In the genomic region with DNA sequence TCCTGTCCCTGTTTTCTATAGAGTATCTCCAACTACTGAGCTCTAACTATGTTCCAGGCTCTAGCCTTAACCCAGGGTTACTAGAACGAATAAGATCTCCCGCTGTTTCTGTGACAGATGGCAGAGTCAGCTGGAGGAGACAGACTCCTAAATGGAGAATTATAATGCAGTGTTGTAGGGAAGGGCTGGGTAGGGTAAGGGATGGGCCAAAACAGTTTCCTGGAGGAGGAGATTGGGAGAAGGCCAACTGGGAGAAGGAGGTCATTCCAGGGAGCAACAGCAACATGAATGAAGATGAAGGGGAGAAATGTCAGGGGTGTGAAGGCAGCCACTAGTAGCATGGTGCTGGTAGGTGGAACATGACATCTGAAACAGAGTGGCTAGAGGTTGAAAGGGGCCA, we compare ENCODE assay signal across 19 cellular contexts.
A peak's percentile ranks its signal among the peaks of the same experiment; 100 is the strongest.
DNase-seq lines count a peak whose midpoint lies in the region; ATAC-seq, FAIRE-seq and TF ChIP-seq lines count a peak whose summit lies in the region.
"Had no signal": no experiment of that assay in that cellular context is flagged by ENCODE, and none has a peak within 500 bp of the region (broad histone marks: within the 10 kb centered on the region; RNA-seq: fewer than 3 reads in every experiment).

No MANE protein-coding gene starts in this region.

- TF ChIP-seq POLR2A in esophagus muscularis mucosa (IDR thresholded peaks at IDR 0.05; ENCODE audit: low read depth) = no peak

- H3K36me3 ChIP-seq in bronchial epithelial cell (ENCODE audit: control insufficient read depth, insufficient read depth, low read length) (no peaks in the 10 kb centered on the region), endodermal cell (ENCODE audit: control insufficient read depth, insufficient read depth, low read length) (no peaks in the 10 kb centered on the region), esophagus muscularis mucosa (no peaks in the 10 kb centered on the region)
- H3K36me3 ChIP-seq: BLaER1 treated with 17β-estradiol and CSF1 and Interleukin-3, amounts not matched to agents 10 nM and 100 nM had no signal

- peaks cover 23% of the 10 kb centered on the region for H3K4me1 Mint-ChIP-seq in endodermal cell
- H3K4me1 Mint-ChIP-seq: CD8-positive, alpha-beta memory T cell had no signal

- no peak for TF ChIP-seq EP300 in esophagus muscularis mucosa (IDR thresholded peaks at IDR 0.05)

- ATAC-seq in HG03039 (IDR thresholded peaks at IDR 0.05; ENCODE audit: unreplicated experiment) = no peak
- ATAC-seq: HCT116 had no signal

- H3K4me1 ChIP-seq in endodermal cell (ENCODE audit: control insufficient read depth, insufficient read depth, low read length) (no peaks in the 10 kb centered on the region), esophagus muscularis mucosa (peaks cover 0 to 12% (median 5%) of the 10 kb centered on the region in 4 donors)

- H3K27ac ChIP-seq in endodermal cell (ENCODE audit: low read depth, low read length) (no peak overlapping the region), esophagus muscularis mucosa (replicated peaks in 1 of 4) (no peak overlapping the region)
- H3K27ac ChIP-seq: BLaER1 treated with 17β-estradiol and CSF1 and Interleukin-3, amounts not matched to agents 10 nM and 100 nM; GM23248 had no signal

- H3K4me3 Mint-ChIP-seq in endodermal cell = no peak overlapping the region
- H3K4me3 Mint-ChIP-seq: CD8-positive, alpha-beta memory T cell had no signal

- WGBS in endodermal cell (ENCODE audit: insufficient coverage in 1 of 2, insufficient read length in 1 of 2), 2 experiments = 80 to 86% methylated on average over 2 of the region's 2 CpGs
- WGBS in esophagus muscularis mucosa = 71% methylated on average over 2 of the region's 2 CpGs

- peaks cover 40% of the 10 kb centered on the region for H3K27me3 Mint-ChIP-seq in endodermal cell (ENCODE audit: insufficient read depth)

- no peaks in the 10 kb centered on the region for H3K9me3 ChIP-seq in endodermal cell (ENCODE audit: control insufficient read depth, low read length)
- H3K9me3 ChIP-seq in esophagus muscularis mucosa = no peaks in the 10 kb centered on the region
- H3K9me3 ChIP-seq: SK-N-SH had no signal

- DNase-seq in LHCN-M2 (ENCODE audit: low read depth) (peak; percentile 40), NCI-H524 treated with DMSO at 0.1 percent for 48 hours (lab: John Stamatoyannopoulos, UW) (peak; percentile 39), bronchial epithelial cell (ENCODE audit: low read depth) (no peak), myocyte (ENCODE audit: low read depth) (peak; percentile 40), endodermal cell (no peak), NAMALWA (ENCODE audit: low spot score) (no peak), esophagus muscularis mucosa (ENCODE audit: extremely low spot score) (no peak)
- DNase-seq: CD8-positive, alpha-beta memory T cell; DMS79 treated with DMSO at 0.1 percent for 48 hours; GM23248; NCI-H187 treated with DMSO at 0.1 percent for 48 hours; NCI-H345; NCI-H748 treated with DMSO at 0.1 percent for 48 hours; SHP77 treated with DMSO at 0.1 percent for 48 hours; SK-N-SH had no signal

- H3K9ac ChIP-seq in endodermal cell (ENCODE audit: extremely low read depth, low read length, poor library complexity, severe bottlenecking) = no peak overlapping the region
- H3K9ac ChIP-seq: BLaER1 treated with 17β-estradiol and CSF1 and Interleukin-3, amounts not matched to agents 10 nM and 100 nM; GM23248; SK-N-SH had no signal

- H3K36me3 Mint-ChIP-seq in endodermal cell (ENCODE audit: low read depth) = no peaks in the 10 kb centered on the region
- H3K36me3 Mint-ChIP-seq: CD8-positive, alpha-beta memory T cell had no signal

- H3K27me3 ChIP-seq in bronchial epithelial cell (ENCODE audit: control insufficient read depth, insufficient read depth, low read length) (peaks cover 3% of the 10 kb centered on the region), endodermal cell (ENCODE audit: control insufficient read depth, insufficient read depth, low read length, poor library complexity, severe bottlenecking) (peaks cover 26% of the 10 kb centered on the region), esophagus muscularis mucosa (peaks cover 0 to 35% (median 0%) of the 10 kb centered on the region in 4 donors)
- H3K27me3 ChIP-seq: BLaER1 treated with 17β-estradiol and CSF1 and Interleukin-3, amounts not matched to agents 10 nM and 100 nM had no signal

- no peak overlapping the region for H3K4me3 ChIP-seq in bronchial epithelial cell (ENCODE audit: low read depth, low read length)
- H3K4me3 ChIP-seq in endodermal cell (ENCODE audit: low read length) = no peak overlapping the region
- H3K4me3 ChIP-seq in esophagus muscularis mucosa = no peak overlapping the region
- H3K4me3 ChIP-seq: BLaER1 treated with 17β-estradiol and CSF1 and Interleukin-3, amounts not matched to agents 10 nM and 100 nM; GM23248 had no signal

- H3K9me3 Mint-ChIP-seq in endodermal cell = no peaks in the 10 kb centered on the region

- TF ChIP-seq CTCF in bronchial epithelial cell (IDR thresholded peaks at IDR 0.05; ENCODE audit: insufficient read depth, low read length, severe bottlenecking) (no peak), endodermal cell (conservative IDR thresholded peaks at IDR 0.05) (no peak), esophagus muscularis mucosa (IDR thresholded peaks at IDR 0.05) (no peak)

- peak; percentile 28 for FAIRE-seq in bronchial epithelial cell (lab: Jason Lieb, UNC)
- FAIRE-seq: G401.6 had no signal

- intact Hi-C loops in esophagus muscularis mucosa (cut with DNase I) = no loop called here

- no peak overlapping the region for H3K27ac Mint-ChIP-seq in endodermal cell
- H3K27ac Mint-ChIP-seq: CD8-positive, alpha-beta memory T cell had no signal

Comparison
In these comparisons a context has a peak if more than half of its experiments do, and no peak if none do; other contexts are left out.
1. DNase-seq: peak in LHCN-M2 (single experiment), NCI-H524 treated with DMSO at 0.1 percent for 48 hours (single experiment) and myocyte (single experiment); none in bronchial epithelial cell (single experiment), endodermal cell (single experiment), NAMALWA (single experiment) and esophagus muscularis mucosa (single experiment).